ENCODE assay signal across 8 cellular contexts in genomic region chr1:16387201-16388185, GRCh38. TPM values are rescaled to one million over a fixed set of nuclear protein-coding genes. Genes with fewer than 3 reads are reported as not detected.
DNase-seq lines count a peak whose midpoint lies in the region; ATAC-seq, FAIRE-seq and TF ChIP-seq lines count a peak whose summit lies in the region.

No MANE protein-coding gene starts in this region.

- no peak for ATAC-seq in A549
- ATAC-seq in GM21786 (IDR thresholded peaks at IDR 0.05; ENCODE audit: unreplicated experiment): peak; percentile 41
- ATAC-seq in GM18907 (IDR thresholded peaks at IDR 0.05; ENCODE audit: unreplicated experiment): no peak
- ATAC-seq in HG02938 (IDR thresholded peaks at IDR 0.05; ENCODE audit: unreplicated experiment): no peak
- ATAC-seq in GM21576 (IDR thresholded peaks at IDR 0.05; ENCODE audit: unreplicated experiment): no peak

- no peak for TF ChIP-seq POLR2A in A549 (IDR thresholded peaks at IDR 0.05; ENCODE audit: low read length)

- no peak for DNase-seq in A549 (ENCODE audit: low read depth in 1 of 2, low spot score in 1 of 2)
- DNase-seq in astrocyte of the hippocampus (ENCODE audit: low read depth, low spot score): peak; percentile 50
- no peak for DNase-seq in activated effector memory CD4-positive, alpha-beta T cell treated with Interleukin-2 at 50 U/mL for 16 hours

- no peak for TF ChIP-seq RAD21 in A549 (conservative IDR thresholded peaks at IDR 0.05 in 1 of 2, IDR thresholded peaks at IDR 0.05 in 1 of 2)

- POLR2A ChIA-PET in A549 (lab: Yijun Ruan, JAX): no interaction called here

- no peak overlapping the region for H3K4me3 ChIP-seq in A549
- H3K4me3 ChIP-seq in mononuclear cell (ENCODE audit: low read length): peak overlapping the region; percentile 16

- no peak for TF ChIP-seq EP300 in A549 (IDR thresholded peaks at IDR 0.05)

- H3K9me3 ChIP-seq in A549 (no peaks in the 10 kb centered on the region), mononuclear cell (ENCODE audit: low read depth, low read length) (no peaks in the 10 kb centered on the region)

- H3K4me1 ChIP-seq in A549: peaks cover 71% of the 10 kb centered on the region
- H3K4me1 ChIP-seq in mononuclear cell (ENCODE audit: insufficient read depth, low read length): peaks cover 68% of the 10 kb centered on the region

- no peaks in the 10 kb centered on the region for H3K27me3 ChIP-seq in mononuclear cell (ENCODE audit: insufficient read depth, low read length)

- CTCF ChIA-PET in A549 (lab: Yijun Ruan, JAX): interaction anchor here (0.6 to 1.2 kb wide), 4 partner anchors 11 to 14 kb away, joined by 3 to 4 read pairs (median 3); no protein-coding TSS in a partner anchor

- peak overlapping the region; percentile 66 for H3K4me2 ChIP-seq in A549

- WGBS in A549 (ENCODE audit: missing lambda C conversion rate): 87% methylated on average over 14 of the region's 14 CpGs

- FAIRE-seq in A549 (lab: Jason Lieb, UNC): no peak

- H3K27ac ChIP-seq in A549: peak overlapping the region; percentile 80 to 90

- TF ChIP-seq CTCF in A549 (IDR thresholded peaks at IDR 0.05): no peak

TF ChIP-seq in A549, 52 proteins besides CTCF, POLR2A, EP300 and RAD21:
- TF ChIP-seq CHD4 (IDR thresholded peaks at IDR 0.05; ENCODE audit: borderline replicate concordance) (no peak), HMGXB4 (CRISPR knock-in tag; IDR thresholded peaks at IDR 0.05; ENCODE audit: borderline replicate concordance) (no peak), USF2 (IDR thresholded peaks at IDR 0.05) (no peak), RARB (CRISPR knock-in tag; IDR thresholded peaks at IDR 0.05) (no peak), EHMT2 (IDR thresholded peaks at IDR 0.05; ENCODE audit: low read depth) (no peak), BCL3 (IDR thresholded peaks at IDR 0.05) (no peak), HES2 (IDR thresholded peaks at IDR 0.05) (no peak), FOSL2 (IDR thresholded peaks at IDR 0.05) (no peak), FOSL2 (CRISPR knock-in tag; IDR thresholded peaks at IDR 0.05) (no peak), KDM5A (IDR thresholded peaks at IDR 0.05) (no peak), BHLHE40 (IDR thresholded peaks at IDR 0.05; ENCODE audit: low read depth, low read length) (no peak), NFE2L2 (conservative IDR thresholded peaks at IDR 0.05; ENCODE audit: low read length) (no peak), JUNB (IDR thresholded peaks at IDR 0.05) (no peak), CHD2 (IDR thresholded peaks at IDR 0.05; ENCODE audit: low read length, partially characterized antibody) (no peak), HOXA7 (CRISPR knock-in tag; IDR thresholded peaks at IDR 0.05) (no peak), SREBF2 (IDR thresholded peaks at IDR 0.05) (no peak), MAX (IDR thresholded peaks at IDR 0.05) (no peak), MAZ (IDR thresholded peaks at IDR 0.05; ENCODE audit: borderline replicate concordance, low read depth, low read length) (no peak), RFX5 (IDR thresholded peaks at IDR 0.05) (no peak), HOXB5 (CRISPR knock-in tag; IDR thresholded peaks at IDR 0.05) (no peak)

RNA-seq across cellular contexts. Expression of gene SZRD1, which starts 20.5 kb away (rescaled TPM):
- polyA plus RNA-seq in A549 (2011; rRNA removed) (56.8 and 62.9 TPM in 2 replicates), A549 (2017; fragmentation: RNase III; extraction: RNeasy Plus Mini Kit Qiagen cat#74134 plus additional on column Dnase treatment) (88.9 to 91.9 TPM (median 90.7 TPM) in 3 replicates)
- 79.0 and 90.2 TPM in 2 replicates for polyA plus RNA-seq in A549 (2012; cell fraction: cytosol; rRNA removed)
- polyA plus RNA-seq in A549 (2012; cell fraction: nucleus; rRNA removed): 56.6 and 57.2 TPM in 2 replicates
- 53.5 and 66.2 TPM in 2 replicates for polyA minus RNA-seq in A549 (2011; rRNA and poly(A)+ RNA removed)
- 83.1 TPM for total RNA-seq in mononuclear cell

RNA-seq across cellular contexts. Expression of gene FBXO42, which starts 35.2 kb away (rescaled TPM):
- 12.4 and 14.0 TPM in 2 replicates for polyA plus RNA-seq in A549 (2011; rRNA removed)
- 6.0 and 7.3 TPM in 2 replicates for polyA plus RNA-seq in A549 (2012; cell fraction: cytosol; rRNA removed)
- 7.7 and 11.4 TPM in 2 replicates for polyA plus RNA-seq in A549 (2012; cell fraction: nucleus; rRNA removed)
- polyA plus RNA-seq in A549 (2017; fragmentation: RNase III; extraction: RNeasy Plus Mini Kit Qiagen cat#74134 plus additional on column Dnase treatment): 4.7 to 5.8 TPM (median 5.4 TPM) in 3 replicates
- polyA minus RNA-seq in A549 (2011; rRNA and poly(A)+ RNA removed): 21.1 and 23.2 TPM in 2 replicates
- total RNA-seq in mononuclear cell: 25.6 TPM

RNA-seq across cellular contexts. Expression of gene SPATA21, which starts 49.7 kb away (rescaled TPM):
- polyA plus RNA-seq in A549 (2011; rRNA removed) (0.08 and 0.15 TPM in 2 replicates), A549 (2017; fragmentation: RNase III; extraction: RNeasy Plus Mini Kit Qiagen cat#74134 plus additional on column Dnase treatment) (0.09 to 0.12 TPM (median 0.10 TPM) in 3 replicates)
- polyA plus RNA-seq in A549 (2012; cell fraction: cytosol; rRNA removed): 0.01 and 0.05 TPM in 2 replicates
- 0.38 and 0.54 TPM in 2 replicates for polyA plus RNA-seq in A549 (2012; cell fraction: nucleus; rRNA removed)
- polyA minus RNA-seq in A549 (2011; rRNA and poly(A)+ RNA removed): not detected in 2 replicates
- 0.10 TPM for total RNA-seq in mononuclear cell

RNA-seq across cellular contexts. Expression of gene NECAP2, which starts 53.0 kb away (rescaled TPM):
- polyA plus RNA-seq in A549 (2011; rRNA removed): 38.5 and 40.3 TPM in 2 replicates
- polyA plus RNA-seq in A549 (2012; cell fraction: cytosol; rRNA removed): 35.4 and 37.6 TPM in 2 replicates
- polyA plus RNA-seq in A549 (2012; cell fraction: nucleus; rRNA removed): 29.0 and 33.2 TPM in 2 replicates
- 28.4 to 29.7 TPM (median 29.4 TPM) in 3 replicates for polyA plus RNA-seq in A549 (2017; fragmentation: RNase III; extraction: RNeasy Plus Mini Kit Qiagen cat#74134 plus additional on column Dnase treatment)
- 33.5 and 34.3 TPM in 2 replicates for polyA minus RNA-seq in A549 (2011; rRNA and poly(A)+ RNA removed)
- total RNA-seq in mononuclear cell: 111 TPM
